In the genomic region with DNA sequence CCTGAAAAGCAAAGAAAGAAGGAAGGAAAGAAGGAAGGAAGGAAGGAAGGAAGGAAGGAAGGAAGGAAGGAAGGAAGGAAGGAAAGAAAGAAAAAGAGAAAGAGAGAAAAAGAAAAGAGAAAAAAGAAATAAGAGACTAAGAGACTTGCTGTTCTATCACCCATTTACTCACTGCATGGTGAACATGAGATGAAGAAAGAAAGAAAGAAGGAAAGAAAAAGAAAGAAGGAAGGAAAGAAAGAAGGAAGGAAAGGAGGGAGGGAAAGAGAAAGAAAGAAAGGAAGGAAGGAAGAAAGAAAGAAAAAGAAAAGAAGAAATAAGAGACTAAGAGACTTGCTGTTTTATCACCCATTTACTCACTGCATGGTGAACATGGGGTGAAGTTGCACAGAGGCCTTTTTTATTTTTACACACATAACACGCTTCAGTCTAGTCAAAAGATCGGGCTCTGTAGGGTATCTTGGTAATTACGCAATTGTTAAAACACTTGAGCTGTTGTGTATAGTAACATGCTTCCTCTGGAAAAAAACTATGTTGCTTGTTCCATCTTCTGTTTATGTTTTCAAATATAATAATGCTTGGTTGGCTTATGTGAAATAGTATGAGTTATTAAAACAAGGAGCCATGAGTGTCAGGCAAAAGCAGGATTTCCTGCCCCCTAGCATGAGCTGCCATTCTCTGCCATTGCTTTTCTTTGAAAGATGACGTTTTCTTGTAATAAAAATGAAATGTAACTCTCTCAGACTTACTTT, we compare ENCODE assay signal across 21 cellular contexts.
DNase-seq lines count a peak whose midpoint lies in the region; ATAC-seq and TF ChIP-seq lines count a peak whose summit lies in the region.
"Had no signal": no experiment of that assay in that cellular context is flagged by ENCODE, and none has a peak within 500 bp of the region (broad histone marks: within the 10 kb centered on the region; RNA-seq: fewer than 3 reads in every experiment).

No MANE protein-coding gene starts in this region.

- H3K36me3 Mint-ChIP-seq in activated T-helper 17 cell treated with anti-CD3 and anti-CD28 coated beads, Interleukin-2, amount 50 U/mL, for 72 hours (ENCODE audit: low read depth) = no peaks in the 10 kb centered on the region

- no peak for TF ChIP-seq POLR2A in ovary (IDR thresholded peaks at IDR 0.05)

- no peaks in the 10 kb centered on the region for H3K27me3 Mint-ChIP-seq in activated T-helper 17 cell treated with anti-CD3 and anti-CD28 coated beads, Interleukin-2, amount 50 U/mL, for 72 hours
- H3K27me3 Mint-ChIP-seq: central memory CD8-positive, alpha-beta T cell; progenitor cell of endocrine pancreas; T-helper 17 cell had no signal

- DNase-seq in Panc1 (ENCODE audit: low read depth, low spot score) (no peak), fibroblast of pulmonary artery (ENCODE audit: low read depth) (peak; percentile 35), ovary (no peak), NCI-H2196 (lab: John Stamatoyannopoulos, UW; ENCODE audit: unreplicated experiment) (no peak)
- DNase-seq in activated naive CD4-positive, alpha-beta T cell treated with Interleukin-2 at 50 U/mL for 16 hours = no peak
- DNase-seq: activated CD8-positive, alpha-beta memory T cell treated with anti-CD3 and anti-CD28 coated beads, Interleukin-2, amount 50 U/mL, for 4 hours; activated naive CD4-positive, alpha-beta T cell treated with anti-CD3 and anti-CD28 coated beads, Interleukin-2, amount 50 U/mL, for 16 hours; GDM1; midbrain; NCI-H1694; NCI-H526 treated with DMSO at 0.1 percent for 48 hours; RPMI8226; stimulated activated CD4-positive, alpha-beta T cell treated with anti-CD3 and anti-CD28 coated beads, Interleukin-1b, Interleukin-23, amount 100 ng/mL, for 48 hours; T-helper 17 cell had no signal

- CTCF ChIA-PET in HEK293 (lab: Yijun Ruan, JAX) (interaction anchor here (0.6 kb wide), 1 partner anchor 17 kb away, joined by 3 read pairs; no protein-coding TSS in a partner anchor), Panc1 (lab: Charles Lee) (no interaction called here)

- peaks cover 18% of the 10 kb centered on the region for H3K9me3 Mint-ChIP-seq in activated T-helper 17 cell treated with anti-CD3 and anti-CD28 coated beads, Interleukin-2, amount 50 U/mL, for 72 hours

- in situ Hi-C loops in Panc1 (cut with HindIII; ENCODE audit: low pct_unique_long_range_greater_than_20kb, low sequenced_read_pairs) = no loop called here

- WGBS in ovary, 3 donors = 10 to 29% (median 17%) methylated on average over 4 of the region's 4 CpGs

- H3K27ac ChIP-seq in HEK293 (ENCODE audit: extremely low read depth, low read depth, low read length) = peak overlapping the region; percentile 32
- 0 out of 2 replicates have a peak overlapping the region, but pooled peaks have one; percentile 2 for H3K27ac ChIP-seq in Panc1 (ENCODE audit: low read length)
- no peak overlapping the region for H3K27ac ChIP-seq in ovary
- H3K27ac ChIP-seq: thoracic aorta had no signal

- POLR2A ChIA-PET in HEK293 (lab: Yijun Ruan, JAX) = no interaction called here
- POLR2A ChIA-PET in Panc1 (lab: Charles Lee) = no interaction called here

- no TSS peak for BruUV-seq in Panc1 (replicated peaks; lab: Mats Ljungman, UMichigan)

- no peak; the same call in 1 of the 2 replicates for TF ChIP-seq CTCF in HEK293 (tag by site-specific recombination; IDR thresholded peaks at IDR 0.05)
- no peak for TF ChIP-seq CTCF in Panc1 (IDR thresholded peaks at IDR 0.05)
- TF ChIP-seq CTCF in fibroblast of pulmonary artery (IDR thresholded peaks at IDR 0.05; ENCODE audit: low read length, missing control alignments) = no peak
- no peak for TF ChIP-seq CTCF in ovary (IDR thresholded peaks at IDR 0.05)

- H3K4me1 ChIP-seq in HEK293 (ENCODE audit: control insufficient read depth, insufficient read depth, low read length) (peaks cover 16% of the 10 kb centered on the region), Panc1 (ENCODE audit: control insufficient read depth, insufficient read depth, low read length) (0 out of 2 replicates have a peak, but pooled peaks cover 8% of the 10 kb centered on the region), ovary (ENCODE audit: insufficient read depth) (no peaks in the 10 kb centered on the region)

- H3K4me3 ChIP-seq in HEK293 (ENCODE audit: low read depth, low read length) = no peak overlapping the region
- no peak overlapping the region for H3K4me3 ChIP-seq in Panc1 (ENCODE audit: low read depth in 2 of 2, low read length in 2 of 2)
- H3K4me3 ChIP-seq in fibroblast of pulmonary artery (replicated peaks; ENCODE audit: low read depth, low read length) = no peak overlapping the region
- peak overlapping the region; percentile 5 for H3K4me3 ChIP-seq in ovary
- H3K4me3 ChIP-seq: thoracic aorta had no signal

- no peak overlapping the region for H3K4me3 Mint-ChIP-seq in activated T-helper 17 cell treated with anti-CD3 and anti-CD28 coated beads, Interleukin-2, amount 50 U/mL, for 72 hours
- H3K4me3 Mint-ChIP-seq: central memory CD8-positive, alpha-beta T cell; T-helper 17 cell had no signal

- no peak overlapping the region for H3K27ac Mint-ChIP-seq in activated T-helper 17 cell treated with anti-CD3 and anti-CD28 coated beads, Interleukin-2, amount 50 U/mL, for 72 hours
- H3K27ac Mint-ChIP-seq: progenitor cell of endocrine pancreas, T-helper 17 cell had no signal

- TF ChIP-seq EP300 in ovary (IDR thresholded peaks at IDR 0.05) = no peak

- ATAC-seq in Panc1 (no peak), GM18498 (IDR thresholded peaks at IDR 0.05; ENCODE audit: unreplicated experiment) (no peak)
- no peak for ATAC-seq in activated T-helper 17 cell treated with anti-CD3 and anti-CD28 coated beads, Interleukin-2, amount 50 U/mL, for 72 hours (replicated peaks)
- ATAC-seq: activated CD4-positive, CD25-positive, alpha-beta regulatory T cell treated with anti-CD3 and anti-CD28 coated beads, Interleukin-2, amount 50 U/mL, for 24 hours; T-helper 17 cell had no signal

- intact Hi-C loops in Panc1 (cut with micrococcal nuclease; ENCODE audit: unreplicated experiment) = no loop called here
- intact Hi-C loops in ovary (cut with DNase I) = no loop called here

- H3K36me3 ChIP-seq in HEK293 (ENCODE audit: control insufficient read depth in 2 of 2, insufficient read depth in 1 of 2, low read length in 2 of 2) (no peaks in the 10 kb centered on the region), Panc1 (ENCODE audit: control insufficient read depth, insufficient read depth, low read length) (no peaks in the 10 kb centered on the region), ovary (no peaks in the 10 kb centered on the region)
- H3K36me3 ChIP-seq: thoracic aorta had no signal

- no peaks in the 10 kb centered on the region for H3K4me1 Mint-ChIP-seq in activated T-helper 17 cell treated with anti-CD3 and anti-CD28 coated beads, Interleukin-2, amount 50 U/mL, for 72 hours
- H3K4me1 Mint-ChIP-seq: central memory CD8-positive, alpha-beta T cell; T-helper 17 cell had no signal

- no peaks in the 10 kb centered on the region for H3K9me3 ChIP-seq in HEK293 (ENCODE audit: control insufficient read depth, insufficient read depth, low read depth, low read length)
- H3K9me3 ChIP-seq in Panc1 (ENCODE audit: control insufficient read depth, insufficient read depth, low read depth, low read length) = no peaks in the 10 kb centered on the region
- no peaks in the 10 kb centered on the region for H3K9me3 ChIP-seq in ovary
- H3K9me3 ChIP-seq: thoracic aorta had no signal

- H3K27me3 ChIP-seq in Panc1 (ENCODE audit: control insufficient read depth, insufficient read depth, low read length) (no peaks in the 10 kb centered on the region), ovary (no peaks in the 10 kb centered on the region)

TF ChIP-seq in HEK293, 187 proteins besides CTCF, POLR2A, EP300 and RAD21 (continues in another document):
- TF ChIP-seq TRIM28 (IDR thresholded peaks at IDR 0.05; ENCODE audit: borderline replicate concordance, low read length) (peak; percentile 38; the same call in 1 of the 2 replicates), ZNF155 (tag by site-specific recombination; IDR thresholded peaks at IDR 0.05) (no peak), KLF17 (tag by site-specific recombination; IDR thresholded peaks at IDR 0.05) (no peak)
- TF ChIP-seq, protein P1, sequence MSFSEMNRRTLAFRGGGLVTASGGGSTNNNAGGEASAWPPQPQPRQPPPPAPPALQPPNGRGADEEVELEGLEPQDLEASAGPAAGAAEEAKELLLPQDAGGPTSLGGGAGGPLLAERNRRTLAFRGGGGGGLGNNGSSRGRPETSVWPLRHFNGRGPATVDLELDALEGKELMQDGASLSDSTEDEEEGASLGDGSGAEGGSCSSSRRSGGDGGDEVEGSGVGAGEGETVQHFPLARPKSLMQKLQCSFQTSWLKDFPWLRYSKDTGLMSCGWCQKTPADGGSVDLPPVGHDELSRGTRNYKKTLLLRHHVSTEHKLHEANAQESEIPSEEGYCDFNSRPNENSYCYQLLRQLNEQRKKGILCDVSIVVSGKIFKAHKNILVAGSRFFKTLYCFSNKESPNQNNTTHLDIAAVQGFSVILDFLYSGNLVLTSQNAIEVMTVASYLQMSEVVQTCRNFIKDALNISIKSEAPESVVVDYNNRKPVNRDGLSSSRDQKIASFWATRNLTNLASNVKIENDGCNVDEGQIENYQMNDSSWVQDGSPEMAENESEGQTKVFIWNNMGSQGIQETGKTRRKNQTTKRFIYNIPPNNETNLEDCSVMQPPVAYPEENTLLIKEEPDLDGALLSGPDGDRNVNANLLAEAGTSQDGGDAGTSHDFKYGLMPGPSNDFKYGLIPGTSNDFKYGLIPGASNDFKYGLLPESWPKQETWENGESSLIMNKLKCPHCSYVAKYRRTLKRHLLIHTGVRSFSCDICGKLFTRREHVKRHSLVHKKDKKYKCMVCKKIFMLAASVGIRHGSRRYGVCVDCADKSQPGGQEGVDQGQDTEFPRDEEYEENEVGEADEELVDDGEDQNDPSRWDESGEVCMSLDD (tag by site-specific recombination; IDR thresholded peaks at IDR 0.05) = no peak

Comparison
In these comparisons a context has a peak if more than half of its experiments do, and no peak if none do; other contexts are left out.
1. H3K27ac ChIP-seq: peak in HEK293 (single experiment) and Panc1 (single experiment); none in ovary (0 of 2).